ENCODE assay signal across 16 cellular contexts in genomic region chr3:125019271-125019670, GRCh38. TPM values are rescaled to one million over a fixed set of nuclear protein-coding genes. Genes with fewer than 3 reads are reported as not detected.
A peak's percentile ranks its signal among the peaks of the same experiment; 100 is the strongest.
DNase-seq lines count a peak whose midpoint lies in the region; ATAC-seq lines count a peak whose summit lies in the region.
"Had no signal": no experiment of that assay in that cellular context is flagged by ENCODE, and none has a peak within 500 bp of the region (broad histone marks: within the 10 kb centered on the region; RNA-seq: fewer than 3 reads in every experiment).

No MANE protein-coding gene starts in this region.

- H3K27ac Mint-ChIP-seq in activated naive CD8-positive, alpha-beta T cell treated with anti-CD3 and anti-CD28 coated beads, Interleukin-2, amount 10 ng/mL, durations not matched to agents 7 days and 5 days: peak overlapping the region; percentile 64
- no peak overlapping the region for H3K27ac Mint-ChIP-seq in activated naive CD8-positive, alpha-beta T cell treated with anti-CD3 and anti-CD28 coated beads for 36 hours
- peak overlapping the region; percentile 77 for H3K27ac Mint-ChIP-seq in central memory CD8-positive, alpha-beta T cell (ENCODE audit: low read depth)
- peak overlapping the region; percentile 75 to 93 for H3K27ac Mint-ChIP-seq in natural killer cell treated with Interleukin-12 subunit alpha and Interleukin-12 subunit beta and Interleukin-15 and Interleukin-18, amount 100 ng/mL, for 72 hours
- H3K27ac Mint-ChIP-seq: HFFc6 had no signal

- peaks cover 42% of the 10 kb centered on the region for H3K4me1 Mint-ChIP-seq in activated naive CD8-positive, alpha-beta T cell treated with anti-CD3 and anti-CD28 coated beads, Interleukin-2, amount 10 ng/mL, durations not matched to agents 7 days and 5 days
- H3K4me1 Mint-ChIP-seq in activated naive CD8-positive, alpha-beta T cell treated with anti-CD3 and anti-CD28 coated beads for 36 hours: peaks cover 22% of the 10 kb centered on the region
- H3K4me1 Mint-ChIP-seq in central memory CD8-positive, alpha-beta T cell: peaks cover 46% of the 10 kb centered on the region
- H3K4me1 Mint-ChIP-seq in natural killer cell treated with Interleukin-12 subunit alpha and Interleukin-12 subunit beta and Interleukin-15 and Interleukin-18, amount 100 ng/mL, for 72 hours (ENCODE audit: low read depth in 2 of 2): peaks cover 62 to 65% of the 10 kb centered on the region in 2 donors

- DNase-seq in activated naive CD8-positive, alpha-beta T cell treated with anti-CD3 and anti-CD28 coated beads, Interleukin-2, amount 10 ng/mL, durations not matched to agents 7 days and 5 days: no peak
- no peak for DNase-seq in activated naive CD8-positive, alpha-beta T cell treated with anti-CD3 and anti-CD28 coated beads for 36 hours
- peak; percentile 36 for DNase-seq in NK-92 treated with Interleukin-12 subunit alpha and Interleukin-12 subunit beta, amount 100 ng/mL, for 24 hours (lab: John Stamatoyannopoulos, UW)
- no peak for DNase-seq in central memory CD8-positive, alpha-beta T cell (ENCODE audit: low spot score in 2 of 2)
- DNase-seq in natural killer cell treated with Interleukin-12 subunit alpha and Interleukin-12 subunit beta and Interleukin-15 and Interleukin-18, amount 100 ng/mL, for 72 hours (ENCODE audit: low spot score): peak; percentile 75
- no peak for DNase-seq in NCI-H2196 treated with DMSO at 0.1 percent for 48 hours (lab: John Stamatoyannopoulos, UW; ENCODE audit: unreplicated experiment)
- DNase-seq: ACHN, DMS79 treated with DMSO at 0.1 percent for 48 hours, H7, HFFc6, NCI-H1417, NCI-H187, NCI-H226, NCI-H524, PC-9 had no signal

- POLR2A ChIA-PET in activated naive CD8-positive, alpha-beta T cell treated with anti-CD3 and anti-CD28 coated beads, Interleukin-2, amount 10 ng/mL, durations not matched to agents 7 days and 5 days (lab: Charles Lee): interaction anchor here (1.3 to 1.4 kb wide), 2 partner anchors 11 to 123 kb away, joined by 3 to 4 read pairs; no protein-coding TSS in a partner anchor

- peaks cover 61% of the 10 kb centered on the region for H3K36me3 Mint-ChIP-seq in activated naive CD8-positive, alpha-beta T cell treated with anti-CD3 and anti-CD28 coated beads, Interleukin-2, amount 10 ng/mL, durations not matched to agents 7 days and 5 days
- peaks cover 40% of the 10 kb centered on the region for H3K36me3 Mint-ChIP-seq in activated naive CD8-positive, alpha-beta T cell treated with anti-CD3 and anti-CD28 coated beads for 36 hours
- H3K36me3 Mint-ChIP-seq in central memory CD8-positive, alpha-beta T cell (ENCODE audit: insufficient read depth): peaks cover 27% of the 10 kb centered on the region
- peaks cover 7% of the 10 kb centered on the region for H3K36me3 Mint-ChIP-seq in natural killer cell treated with Interleukin-12 subunit alpha and Interleukin-12 subunit beta and Interleukin-15 and Interleukin-18, amount 100 ng/mL, for 72 hours

- H3K9me3 Mint-ChIP-seq in activated naive CD8-positive, alpha-beta T cell treated with anti-CD3 and anti-CD28 coated beads, Interleukin-2, amount 10 ng/mL, durations not matched to agents 7 days and 5 days: no peaks in the 10 kb centered on the region
- H3K9me3 Mint-ChIP-seq in activated naive CD8-positive, alpha-beta T cell treated with anti-CD3 and anti-CD28 coated beads for 36 hours: no peaks in the 10 kb centered on the region
- H3K9me3 Mint-ChIP-seq in central memory CD8-positive, alpha-beta T cell: no peaks in the 10 kb centered on the region
- H3K9me3 Mint-ChIP-seq in natural killer cell treated with Interleukin-12 subunit alpha and Interleukin-12 subunit beta and Interleukin-15 and Interleukin-18, amount 100 ng/mL, for 72 hours: no peaks in the 10 kb centered on the region
- H3K9me3 Mint-ChIP-seq: HFFc6 had no signal

- H3K27me3 Mint-ChIP-seq in activated naive CD8-positive, alpha-beta T cell treated with anti-CD3 and anti-CD28 coated beads, Interleukin-2, amount 10 ng/mL, durations not matched to agents 7 days and 5 days: no peaks in the 10 kb centered on the region
- H3K27me3 Mint-ChIP-seq in activated naive CD8-positive, alpha-beta T cell treated with anti-CD3 and anti-CD28 coated beads for 36 hours: no peaks in the 10 kb centered on the region
- no peaks in the 10 kb centered on the region for H3K27me3 Mint-ChIP-seq in central memory CD8-positive, alpha-beta T cell
- no peaks in the 10 kb centered on the region for H3K27me3 Mint-ChIP-seq in natural killer cell treated with Interleukin-12 subunit alpha and Interleukin-12 subunit beta and Interleukin-15 and Interleukin-18, amount 100 ng/mL, for 72 hours

- ATAC-seq in activated naive CD8-positive, alpha-beta T cell treated with anti-CD3 and anti-CD28 coated beads, Interleukin-2, amount 10 ng/mL, durations not matched to agents 7 days and 5 days (ENCODE audit: low read depth): no peak
- no peak for ATAC-seq in central memory CD8-positive, alpha-beta T cell (replicated peaks; ENCODE audit: extremely low read depth, poor library complexity, severe bottlenecking)
- peak; percentile 95 to 96 for ATAC-seq in natural killer cell treated with Interleukin-12 subunit alpha and Interleukin-12 subunit beta and Interleukin-15 and Interleukin-18, amount 100 ng/mL, for 72 hours
- no peak for ATAC-seq in HG02759 (IDR thresholded peaks at IDR 0.05; ENCODE audit: unreplicated experiment)

- H3K4me3 Mint-ChIP-seq in activated naive CD8-positive, alpha-beta T cell treated with anti-CD3 and anti-CD28 coated beads, Interleukin-2, amount 10 ng/mL, durations not matched to agents 7 days and 5 days: no peak overlapping the region
- no peak overlapping the region for H3K4me3 Mint-ChIP-seq in activated naive CD8-positive, alpha-beta T cell treated with anti-CD3 and anti-CD28 coated beads for 36 hours
- H3K4me3 Mint-ChIP-seq in central memory CD8-positive, alpha-beta T cell: peak overlapping the region; percentile 17
- peak overlapping the region; percentile 76 for H3K4me3 Mint-ChIP-seq in natural killer cell treated with Interleukin-12 subunit alpha and Interleukin-12 subunit beta and Interleukin-15 and Interleukin-18, amount 100 ng/mL, for 72 hours
- H3K4me3 Mint-ChIP-seq: HFFc6 had no signal

RNA-seq across cellular contexts. Expression of gene HEG1, which starts 36.5 kb away (rescaled TPM):
- 10 to 100 TPM; 49.1 to 49.5 TPM for total RNA-seq in activated naive CD8-positive, alpha-beta T cell treated with anti-CD3 and anti-CD28 coated beads, Interleukin-2, amount 10 ng/mL, durations not matched to agents 7 days and 5 days
- total RNA-seq in activated naive CD8-positive, alpha-beta T cell treated with anti-CD3 and anti-CD28 coated beads for 36 hours: 10 to 100 TPM; 20.7 to 21.4 TPM
- total RNA-seq in natural killer cell treated with Interleukin-12 subunit alpha and Interleukin-12 subunit beta and Interleukin-15 and Interleukin-18, amount 100 ng/mL, for 72 hours: 10 to 100 TPM; 14.6 to 47.0 TPM

Comparison
In these comparisons a context has a peak if more than half of its experiments do, and no peak if none do; other contexts are left out.
1. ATAC-seq: peak in natural killer cell treated with Interleukin-12 subunit alpha and Interleukin-12 subunit beta and Interleukin-15 and Interleukin-18, amount 100 ng/mL, for 72 hours (2 of 2); none in activated naive CD8-positive, alpha-beta T cell treated with anti-CD3 and anti-CD28 coated beads, Interleukin-2, amount 10 ng/mL, durations not matched to agents 7 days and 5 days (single experiment), central memory CD8-positive, alpha-beta T cell (single experiment) and HG02759 (single experiment).
2. DNase-seq: peak in NK-92 treated with Interleukin-12 subunit alpha and Interleukin-12 subunit beta, amount 100 ng/mL, for 24 hours (single experiment) and natural killer cell treated with Interleukin-12 subunit alpha and Interleukin-12 subunit beta and Interleukin-15 and Interleukin-18, amount 100 ng/mL, for 72 hours (single experiment); none in activated naive CD8-positive, alpha-beta T cell treated with anti-CD3 and anti-CD28 coated beads, Interleukin-2, amount 10 ng/mL, durations not matched to agents 7 days and 5 days (single experiment), activated naive CD8-positive, alpha-beta T cell treated with anti-CD3 and anti-CD28 coated beads for 36 hours (single experiment), central memory CD8-positive, alpha-beta T cell (0 of 2) and NCI-H2196 treated with DMSO at 0.1 percent for 48 hours (single experiment).
3. H3K4me3 Mint-ChIP-seq: peak in central memory CD8-positive, alpha-beta T cell (single experiment) and natural killer cell treated with Interleukin-12 subunit alpha and Interleukin-12 subunit beta and Interleukin-15 and Interleukin-18, amount 100 ng/mL, for 72 hours (single experiment); none in activated naive CD8-positive, alpha-beta T cell treated with anti-CD3 and anti-CD28 coated beads, Interleukin-2, amount 10 ng/mL, durations not matched to agents 7 days and 5 days (single experiment) and activated naive CD8-positive, alpha-beta T cell treated with anti-CD3 and anti-CD28 coated beads for 36 hours (single experiment).